Comparison of ENCODE assay signal across 18 cellular contexts in the genomic region with DNA sequence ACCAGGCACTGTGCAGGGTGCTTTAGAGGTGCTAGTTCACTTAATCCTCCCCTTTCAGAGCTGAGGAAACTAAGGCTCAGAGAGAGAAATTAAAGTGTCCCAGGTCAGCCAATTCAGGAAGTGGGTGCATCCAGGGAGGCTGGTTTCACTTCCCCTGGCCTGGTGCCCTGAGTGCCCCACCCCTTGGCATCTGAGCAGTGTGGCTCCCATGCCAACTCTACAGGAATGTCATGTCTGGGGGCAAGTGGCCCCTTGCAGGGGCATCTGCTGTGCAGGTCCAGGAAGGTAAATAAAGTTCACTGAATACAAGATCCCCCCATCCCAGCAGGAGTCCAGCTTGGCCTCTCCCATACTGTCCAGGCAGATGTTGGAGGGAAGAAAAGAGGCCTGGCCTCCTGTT. TPM values are rescaled to one million over a fixed set of nuclear protein-coding genes. Genes with fewer than 3 reads are reported as not detected.
DNase-seq lines count a peak whose midpoint lies in the region; ATAC-seq and TF ChIP-seq lines count a peak whose summit lies in the region.
"Had no signal": no experiment of that assay in that cellular context is flagged by ENCODE, and none has a peak within 500 bp of the region (broad histone marks: within the 10 kb centered on the region; RNA-seq: fewer than 3 reads in every experiment).

No MANE protein-coding gene starts in this region.

- peak overlapping the region; percentile 69 for H3K27ac ChIP-seq in RWPE1
- no peak overlapping the region for H3K27ac ChIP-seq in tibial artery
- H3K27ac ChIP-seq in body of pancreas: no peak overlapping the region
- H3K27ac ChIP-seq: A549, C4-2B, GM23248, SK-N-MC, thoracic aorta had no signal

- H3K9me3 ChIP-seq in tibial artery (no peaks in the 10 kb centered on the region), body of pancreas (no peaks in the 10 kb centered on the region)
- H3K9me3 ChIP-seq: A549, thoracic aorta had no signal

- H3K9me3 Mint-ChIP-seq in natural killer cell treated with Interleukin-12 subunit alpha and Interleukin-12 subunit beta and Interleukin-15 and Interleukin-18, amount 100 ng/mL, for 72 hours: no peaks in the 10 kb centered on the region
- no peaks in the 10 kb centered on the region for H3K9me3 Mint-ChIP-seq in natural killer cell
- H3K9me3 Mint-ChIP-seq: nephron had no signal

- intact Hi-C loops in natural killer cell (cut with micrococcal nuclease): no loop called here
- intact Hi-C loops in left colon (cut with DNase I, micrococcal nuclease): no loop called here
- intact Hi-C loops in tibial artery (cut with DNase I; ENCODE audit: low total_unique reads): no loop called here
- intact Hi-C loops in body of pancreas (cut with DNase I): no loop called here

- DNase-seq in natural killer cell treated with Interleukin-12 subunit alpha and Interleukin-12 subunit beta and Interleukin-15 and Interleukin-18, amount 100 ng/mL, for 72 hours (ENCODE audit: low spot score): peak; percentile 54
- DNase-seq in natural killer cell (no peak), RWPE1 (ENCODE audit: low spot score) (peak; percentile 69), left colon (peak; percentile 68 to 80), NCI-H1048 (lab: John Stamatoyannopoulos, UW) (no peak), tibial artery (no peak), body of pancreas (no peak)
- DNase-seq: caudate nucleus, DMS53, GM23248, NCI-H2081, NCI-H510A treated with DMSO at 0.1 percent for 48 hours had no signal

- POLR2A ChIA-PET in RWPE1 (lab: Yijun Ruan, JAX; ENCODE audit: low non-redundant PET): no interaction called here

- no peak for TF ChIP-seq CTCF in natural killer cell (IDR thresholded peaks at IDR 0.05)
- no peak for TF ChIP-seq CTCF in RWPE1 (conservative IDR thresholded peaks at IDR 0.05; ENCODE audit: low read depth)
- TF ChIP-seq CTCF in tibial artery (IDR thresholded peaks at IDR 0.05): no peak
- TF ChIP-seq CTCF in body of pancreas (IDR thresholded peaks at IDR 0.05): no peak

- ATAC-seq in natural killer cell treated with Interleukin-12 subunit alpha and Interleukin-12 subunit beta and Interleukin-15 and Interleukin-18, amount 100 ng/mL, for 72 hours: no peak
- ATAC-seq in natural killer cell: no peak
- peak; percentile 64 for ATAC-seq in left colon
- no peak for ATAC-seq in GM18858 (IDR thresholded peaks at IDR 0.05; ENCODE audit: unreplicated experiment)
- no peak for ATAC-seq in body of pancreas

- H3K27me3 ChIP-seq in tibial artery: peaks cover 0 to 44% of the 10 kb centered on the region in 2 donors
- H3K27me3 ChIP-seq in body of pancreas: peaks cover 0 to 8% of the 10 kb centered on the region in 2 donors

- H3K27me3 Mint-ChIP-seq in natural killer cell treated with Interleukin-12 subunit alpha and Interleukin-12 subunit beta and Interleukin-15 and Interleukin-18, amount 100 ng/mL, for 72 hours: peaks cover 17 to 29% of the 10 kb centered on the region in 2 donors
- peaks cover 8 to 28% of the 10 kb centered on the region in 2 donors for H3K27me3 Mint-ChIP-seq in natural killer cell (ENCODE audit: low read depth in 2 of 2)

- CTCF ChIA-PET in RWPE1 (lab: Yijun Ruan, JAX): interaction anchor here (6.2 kb wide), 1 partner anchor 32 kb away, joined by 49 read pairs; no protein-coding TSS in a partner anchor

- peaks cover 3 to 5% of the 10 kb centered on the region in 2 donors for H3K4me1 Mint-ChIP-seq in natural killer cell treated with Interleukin-12 subunit alpha and Interleukin-12 subunit beta and Interleukin-15 and Interleukin-18, amount 100 ng/mL, for 72 hours (ENCODE audit: low read depth in 2 of 2)
- peaks cover 0 to 6% of the 10 kb centered on the region in 2 donors for H3K4me1 Mint-ChIP-seq in natural killer cell
- H3K4me1 Mint-ChIP-seq: nephron had no signal

- no peak overlapping the region for H3K4me3 ChIP-seq in tibial artery
- H3K4me3 ChIP-seq in body of pancreas: no peak overlapping the region
- H3K4me3 ChIP-seq: A549, GM23248, SK-N-MC, thoracic aorta had no signal

- H3K4me3 Mint-ChIP-seq in natural killer cell treated with Interleukin-12 subunit alpha and Interleukin-12 subunit beta and Interleukin-15 and Interleukin-18, amount 100 ng/mL, for 72 hours: no peak overlapping the region
- no peak overlapping the region for H3K4me3 Mint-ChIP-seq in natural killer cell
- H3K4me3 Mint-ChIP-seq: nephron had no signal

- H3K36me3 Mint-ChIP-seq in natural killer cell treated with Interleukin-12 subunit alpha and Interleukin-12 subunit beta and Interleukin-15 and Interleukin-18, amount 100 ng/mL, for 72 hours: no peaks in the 10 kb centered on the region
- H3K36me3 Mint-ChIP-seq in natural killer cell: no peaks in the 10 kb centered on the region

- H3K4me1 ChIP-seq in tibial artery: peaks cover 0 to 27% (median 8%) of the 10 kb centered on the region in 4 donors
- peaks cover 7% of the 10 kb centered on the region for H3K4me1 ChIP-seq in body of pancreas

- TF ChIP-seq POLR2A in body of pancreas (IDR thresholded peaks at IDR 0.05): no peak

- H3K36me3 ChIP-seq in tibial artery (no peaks in the 10 kb centered on the region), body of pancreas (replicated peaks in 1 of 2; ENCODE audit: insufficient read depth in 1 of 2, low read depth in 2 of 2) (no peaks in the 10 kb centered on the region)
- H3K36me3 ChIP-seq: thoracic aorta had no signal

- H3K27ac Mint-ChIP-seq in natural killer cell treated with Interleukin-12 subunit alpha and Interleukin-12 subunit beta and Interleukin-15 and Interleukin-18, amount 100 ng/mL, for 72 hours: no peak overlapping the region
- no peak overlapping the region for H3K27ac Mint-ChIP-seq in natural killer cell
- H3K27ac Mint-ChIP-seq: nephron had no signal

RNA-seq across cellular contexts. Expression of a gene that starts 4.4 kb away (rescaled TPM):
- under 1 TPM; 0.20 to 0.26 TPM for total RNA-seq in natural killer cell treated with Interleukin-12 subunit alpha and Interleukin-12 subunit beta and Interleukin-15 and Interleukin-18, amount 100 ng/mL, for 72 hours
- 10 to 100 TPM in 1 of 3 donors, 1 to 10 TPM in 2; 5.6 to 16.9 (median 9.0) TPM for total RNA-seq in natural killer cell
- total RNA-seq in left colon: 1 to 10 TPM in 1 of 2 donors, under 1 TPM in 1; 0.95 to 2.3 TPM
- total RNA-seq in body of pancreas: 1 to 10 TPM in 1 of 2 donors, under 1 TPM in 1; 0.52 to 2.6 TPM

RNA-seq across cellular contexts. Expression of a gene that starts 21.8 kb away (rescaled TPM):
- 10 to 100 TPM; 19.9 to 29.2 TPM for total RNA-seq in natural killer cell treated with Interleukin-12 subunit alpha and Interleukin-12 subunit beta and Interleukin-15 and Interleukin-18, amount 100 ng/mL, for 72 hours
- total RNA-seq in natural killer cell: 10 to 100 TPM in 1 of 3 donors, 1 to 10 TPM in 2; 9.2 to 12.7 (median 9.5) TPM
- 10 to 100 TPM; 39.1 to 40.6 TPM for total RNA-seq in left colon
- 10 to 100 TPM; 25.7 to 49.8 TPM for total RNA-seq in body of pancreas

RNA-seq across cellular contexts. Expression of a gene that starts 44.7 kb away (rescaled TPM):
- total RNA-seq in natural killer cell treated with Interleukin-12 subunit alpha and Interleukin-12 subunit beta and Interleukin-15 and Interleukin-18, amount 100 ng/mL, for 72 hours: 100 to 1,000 TPM; 139 to 196 TPM
- 10 to 100 TPM; 39.2 to 43.5 (median 40.2) TPM for total RNA-seq in natural killer cell
- 10 to 100 TPM; 56.9 to 63.9 TPM for total RNA-seq in left colon
- 10 to 100 TPM; 63.9 to 80.2 TPM for total RNA-seq in body of pancreas

Comparison
In these comparisons a context has a peak if more than half of its experiments do, and no peak if none do; other contexts are left out.
1. DNase-seq: peak in natural killer cell treated with Interleukin-12 subunit alpha and Interleukin-12 subunit beta and Interleukin-15 and Interleukin-18, amount 100 ng/mL, for 72 hours (single experiment), RWPE1 (single experiment) and left colon (2 of 2); none in natural killer cell (single experiment), NCI-H1048 (single experiment), tibial artery (0 of 2) and body of pancreas (0 of 4).